18 cellular contexts compared by ENCODE assay signal in the genomic region with DNA sequence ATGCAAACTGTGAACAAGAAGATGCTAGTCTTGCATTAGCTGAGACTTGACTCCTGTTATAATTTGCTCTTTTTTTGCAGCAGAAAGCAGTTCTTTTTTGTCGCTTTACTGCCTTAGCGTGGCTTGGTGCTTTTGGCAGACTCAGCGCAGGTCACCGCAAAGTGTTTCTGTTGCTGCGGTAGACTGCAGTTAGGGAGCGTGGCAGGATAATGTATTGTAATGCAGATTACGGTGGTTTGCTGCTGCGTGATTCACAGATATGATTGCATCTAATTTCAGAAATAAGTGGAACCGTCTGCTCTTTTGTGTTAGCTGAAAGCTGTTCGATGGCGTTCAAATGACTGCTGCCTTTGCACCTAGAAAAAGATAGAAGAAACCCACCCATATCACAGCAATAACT.
DNase-seq lines count a peak whose midpoint lies in the region; ATAC-seq and TF ChIP-seq lines count a peak whose summit lies in the region.
"Had no signal": no experiment of that assay in that cellular context is flagged by ENCODE, and none has a peak within 500 bp of the region (broad histone marks: within the 10 kb centered on the region; RNA-seq: fewer than 3 reads in every experiment).

No MANE protein-coding gene starts in this region.

- DNase-seq in Ammon's horn (ENCODE audit: low spot score) (peak; percentile 11), HEK293T (ENCODE audit: extremely low spot score) (peak; percentile 39), SK-N-DZ (ENCODE audit: low spot score) (peak; percentile 18), head of caudate nucleus (peak in 26 of 42 donors; percentile 7 to 63 (median 28)), HFFc6 (no peak), cerebellar nuclear complex (lab: John Stamatoyannopoulos, UW) (no peak)
- DNase-seq in activated T-helper 1 cell treated with anti-CD3 and anti-CD28 coated beads, Interleukin-12 subunit alpha, Interleukin-12 subunit beta, Interleukin-2, Interleukin-4 antibody, amounts not matched to agents 30 ng/mL and 10 ng/mL and 1 ng/mL, durations not matched to agents 14 hours and 24 hours and 36 hours (ENCODE audit: low spot score) = no peak
- DNase-seq: activated CD4-positive, alpha-beta T cell treated with anti-CD3 and anti-CD28 coated beads for 36 hours; activated naive CD4-positive, alpha-beta T cell; DND-41; MG63; natural killer cell; NCI-H2029 treated with DMSO at 0.1 percent for 48 hours; NCI-H510A; right lobe of liver; stimulated activated naive CD8-positive, alpha-beta T cell treated with anti-CD3 and anti-CD28 coated beads, Interleukin-15, Interleukin-2, amounts not matched to agents 100 U/mL and 50 U/mL, for 24 hours had no signal

- POLR2A ChIA-PET in HEK293T (lab: Yijun Ruan, JAX) = no interaction called here

- H3K27ac Mint-ChIP-seq in HFFc6 = no peak overlapping the region
- H3K27ac Mint-ChIP-seq in activated T-helper 1 cell treated with anti-CD3 and anti-CD28 coated beads, Interleukin-12 subunit alpha, Interleukin-12 subunit beta, Interleukin-2, Interleukin-4 antibody, amounts not matched to agents 30 ng/mL and 10 ng/mL and 1 ng/mL, durations not matched to agents 14 hours and 24 hours and 36 hours = no peak overlapping the region
- H3K27ac Mint-ChIP-seq: activated CD4-positive, alpha-beta T cell treated with anti-CD3 and anti-CD28 coated beads for 36 hours; natural killer cell; T-helper 1 cell treated with Interleukin-12 subunit alpha and Interleukin-12 subunit beta and Interleukin-4 antibody, amounts not matched to agents 30 μg/mL and 1 μg/mL, for 36 hours had no signal

- ATAC-seq in HG02870 (IDR thresholded peaks at IDR 0.05; ENCODE audit: unreplicated experiment) = no peak
- ATAC-seq: activated CD4-positive, alpha-beta T cell treated with anti-CD3 and anti-CD28 coated beads for 36 hours; right lobe of liver; stimulated activated naive CD8-positive, alpha-beta T cell treated with anti-CD3 and anti-CD28 coated beads, Interleukin-15, Interleukin-2, amounts not matched to agents 100 U/mL and 50 U/mL, for 24 hours had no signal

- H3K4me1 Mint-ChIP-seq in HFFc6 (ENCODE audit: low read depth) = no peaks in the 10 kb centered on the region
- H3K4me1 Mint-ChIP-seq in activated T-helper 1 cell treated with anti-CD3 and anti-CD28 coated beads, Interleukin-12 subunit alpha, Interleukin-12 subunit beta, Interleukin-2, Interleukin-4 antibody, amounts not matched to agents 30 ng/mL and 10 ng/mL and 1 ng/mL, durations not matched to agents 14 hours and 24 hours and 36 hours (ENCODE audit: low read depth) = no peaks in the 10 kb centered on the region
- H3K4me1 Mint-ChIP-seq: activated CD4-positive, alpha-beta T cell treated with anti-CD3 and anti-CD28 coated beads for 36 hours; natural killer cell had no signal

- CTCF ChIA-PET in HEK293T (lab: Yijun Ruan, JAX) = interaction anchor here (1.7 kb wide), 1 partner anchor 8 kb away, joined by 5 read pairs; no protein-coding TSS in a partner anchor

- no peak overlapping the region for H3K4me3 Mint-ChIP-seq in HFFc6
- no peak overlapping the region for H3K4me3 Mint-ChIP-seq in activated T-helper 1 cell treated with anti-CD3 and anti-CD28 coated beads, Interleukin-12 subunit alpha, Interleukin-12 subunit beta, Interleukin-2, Interleukin-4 antibody, amounts not matched to agents 30 ng/mL and 10 ng/mL and 1 ng/mL, durations not matched to agents 14 hours and 24 hours and 36 hours
- H3K4me3 Mint-ChIP-seq: activated CD4-positive, alpha-beta T cell treated with anti-CD3 and anti-CD28 coated beads for 36 hours; natural killer cell; T-helper 1 cell treated with Interleukin-12 subunit alpha and Interleukin-12 subunit beta and Interleukin-4 antibody, amounts not matched to agents 30 μg/mL and 1 μg/mL, for 36 hours had no signal

- peaks cover 2% of the 10 kb centered on the region for H3K27me3 Mint-ChIP-seq in HFFc6 (ENCODE audit: insufficient read depth)
- peaks cover 3% of the 10 kb centered on the region for H3K27me3 Mint-ChIP-seq in activated T-helper 1 cell treated with anti-CD3 and anti-CD28 coated beads, Interleukin-12 subunit alpha, Interleukin-12 subunit beta, Interleukin-2, Interleukin-4 antibody, amounts not matched to agents 30 ng/mL and 10 ng/mL and 1 ng/mL, durations not matched to agents 14 hours and 24 hours and 36 hours (ENCODE audit: insufficient read depth)

- no peak for TF ChIP-seq CTCF in HFFc6 (IDR thresholded peaks at IDR 0.05)

- no peaks in the 10 kb centered on the region for H3K36me3 Mint-ChIP-seq in HFFc6 (ENCODE audit: low read depth)
- no peaks in the 10 kb centered on the region for H3K36me3 Mint-ChIP-seq in activated T-helper 1 cell treated with anti-CD3 and anti-CD28 coated beads, Interleukin-12 subunit alpha, Interleukin-12 subunit beta, Interleukin-2, Interleukin-4 antibody, amounts not matched to agents 30 ng/mL and 10 ng/mL and 1 ng/mL, durations not matched to agents 14 hours and 24 hours and 36 hours (ENCODE audit: low read depth)
- H3K36me3 Mint-ChIP-seq: natural killer cell had no signal

- H3K9me3 Mint-ChIP-seq in HFFc6 = no peaks in the 10 kb centered on the region
- H3K9me3 Mint-ChIP-seq in activated T-helper 1 cell treated with anti-CD3 and anti-CD28 coated beads, Interleukin-12 subunit alpha, Interleukin-12 subunit beta, Interleukin-2, Interleukin-4 antibody, amounts not matched to agents 30 ng/mL and 10 ng/mL and 1 ng/mL, durations not matched to agents 14 hours and 24 hours and 36 hours = no peaks in the 10 kb centered on the region
- H3K9me3 Mint-ChIP-seq: natural killer cell; T-helper 1 cell treated with Interleukin-12 subunit alpha and Interleukin-12 subunit beta and Interleukin-4 antibody, amounts not matched to agents 30 μg/mL and 1 μg/mL, for 36 hours had no signal

- intact Hi-C loops in head of caudate nucleus (cut with DNase I) = no loop called here
- intact Hi-C loops in activated T-helper 1 cell treated with anti-CD3 and anti-CD28 coated beads, Interleukin-12 subunit alpha, Interleukin-12 subunit beta, Interleukin-2, Interleukin-4 antibody, amounts not matched to agents 30 ng/mL and 10 ng/mL and 1 ng/mL, durations not matched to agents 14 hours and 24 hours and 36 hours (cut with micrococcal nuclease) = no loop called here

TF ChIP-seq in HEK293T, 16 proteins besides CTCF, POLR2A, EP300 and RAD21:
- TF ChIP-seq ELF4 (IDR thresholded peaks at IDR 0.05) = no peak
- no peak for TF ChIP-seq BHLHE40 (IDR thresholded peaks at IDR 0.05; ENCODE audit: borderline replicate concordance)
- no peak for TF ChIP-seq ZNF384 (IDR thresholded peaks at IDR 0.05)
- no peak for TF ChIP-seq FOXA1 (IDR thresholded peaks at IDR 0.05)
- no peak for TF ChIP-seq L3MBTL2 (conservative IDR thresholded peaks at IDR 0.05)
- TF ChIP-seq CTBP1 (IDR thresholded peaks at IDR 0.05; ENCODE audit: borderline replicate concordance) = no peak
- no peak for TF ChIP-seq ARNT (IDR thresholded peaks at IDR 0.05)
- no peak for TF ChIP-seq FOXK2 (IDR thresholded peaks at IDR 0.05)
- TF ChIP-seq SP1 (IDR thresholded peaks at IDR 0.05) = no peak
- TF ChIP-seq NFRKB (IDR thresholded peaks at IDR 0.05) = no peak
- no peak for TF ChIP-seq TARDBP (IDR thresholded peaks at IDR 0.05)

Comparison
In these comparisons a context has a peak if more than half of its experiments do, and no peak if none do; other contexts are left out.
1. DNase-seq: peak in Ammon's horn (single experiment), HEK293T (single experiment), SK-N-DZ (single experiment) and head of caudate nucleus (26 of 42); none in HFFc6 (single experiment), cerebellar nuclear complex (0 of 2) and activated T-helper 1 cell treated with anti-CD3 and anti-CD28 coated beads, Interleukin-12 subunit alpha, Interleukin-12 subunit beta, Interleukin-2, Interleukin-4 antibody, amounts not matched to agents 30 ng/mL and 10 ng/mL and 1 ng/mL, durations not matched to agents 14 hours and 24 hours and 36 hours (single experiment).